ENCODE assay signal across 8 cellular contexts in the genomic region with DNA sequence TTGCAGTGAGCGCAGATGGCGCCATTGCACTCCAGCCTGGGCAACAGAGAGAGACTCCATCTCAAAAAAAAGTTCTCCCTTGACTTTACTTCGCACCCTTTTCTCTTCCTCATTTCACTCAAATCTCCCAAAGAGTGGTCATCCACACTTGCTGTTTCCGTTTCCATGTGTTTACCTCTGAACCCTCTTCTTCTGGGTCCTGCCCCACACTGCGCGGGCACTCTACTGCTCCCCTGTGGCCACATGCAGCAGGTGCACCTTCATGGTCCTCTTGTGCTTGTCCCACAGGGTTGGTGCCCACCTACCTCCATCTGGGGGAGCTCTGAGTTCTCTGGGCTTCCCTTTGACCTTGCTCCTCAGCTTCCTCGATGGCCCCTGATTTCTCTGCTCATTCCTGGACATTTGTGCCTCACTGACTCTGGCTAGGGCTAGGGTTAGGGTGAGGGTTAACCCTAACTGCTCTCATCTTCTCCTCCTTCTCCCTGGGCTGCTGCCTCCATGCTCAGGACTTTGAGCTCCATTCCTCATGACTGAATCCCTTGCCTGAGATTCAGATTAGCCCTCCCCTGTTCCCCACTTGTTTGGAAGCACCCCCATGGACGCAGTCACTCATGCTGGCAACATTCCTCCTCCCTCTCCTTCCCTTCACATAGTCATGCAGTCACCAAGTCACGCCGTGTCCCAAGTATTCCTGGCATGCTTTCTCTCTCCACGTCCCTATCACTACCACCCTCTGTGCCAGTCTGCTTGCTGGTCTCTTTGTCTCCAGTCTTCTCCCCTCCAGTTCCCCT. TPM values are rescaled to one million over a fixed set of nuclear protein-coding genes. Genes with fewer than 3 reads are reported as not detected.
DNase-seq lines count a peak whose midpoint lies in the region; ATAC-seq, FAIRE-seq and TF ChIP-seq lines count a peak whose summit lies in the region.

No MANE protein-coding gene starts in this region.

- no peaks in the 10 kb centered on the region for H3K4me1 Mint-ChIP-seq in activated CD8-positive, alpha-beta T cell treated with anti-CD3 and anti-CD28 coated beads, Interleukin-2, amount 10 ng/mL, durations not matched to agents 7 days and 5 days (ENCODE audit: low read depth)

- H3K79me2 ChIP-seq in keratinocyte (ENCODE audit: control insufficient read depth, insufficient read depth, low read length), result no peaks in the 10 kb centered on the region

- dilution Hi-C loops in keratinocyte (cut with MboI; ENCODE audit: extremely low pct_ligation_motif_present, low sequenced_read_pairs), result no loop called here

- TF ChIP-seq POLR2A in vagina (IDR thresholded peaks at IDR 0.05), result no peak

- no peak for ATAC-seq in activated CD8-positive, alpha-beta T cell treated with anti-CD3 and anti-CD28 coated beads, Interleukin-2, amount 10 ng/mL, durations not matched to agents 7 days and 5 days

- CTCF ChIA-PET in activated CD8-positive, alpha-beta T cell treated with anti-CD3 and anti-CD28 coated beads, Interleukin-2, amount 10 ng/mL, durations not matched to agents 7 days and 5 days (lab: Charles Lee), result interaction anchor here (0.8 kb wide), 1 partner anchor 14 kb away, joined by 3 read pairs; no protein-coding TSS in a partner anchor

- H3K27ac Mint-ChIP-seq in activated CD8-positive, alpha-beta T cell treated with anti-CD3 and anti-CD28 coated beads, Interleukin-2, amount 10 ng/mL, durations not matched to agents 7 days and 5 days, result no peak overlapping the region

- peak; percentile 45 for TF ChIP-seq CTCF in AG10803 (conservative IDR thresholded peaks at IDR 0.05; ENCODE audit: low read length)
- TF ChIP-seq CTCF in keratinocyte (optimal IDR thresholded peaks at IDR 0.05 in 1 of 3, IDR thresholded peaks at IDR 0.05 in 1 of 3, conservative IDR thresholded peaks at IDR 0.05 in 1 of 3; ENCODE audit: extremely low read depth in 1 of 3, insufficient read depth in 2 of 3, low read length in 3 of 3), result peak; percentile 47 to 67 (median 51)
- TF ChIP-seq CTCF in vagina (IDR thresholded peaks at IDR 0.05), result no peak

- no peaks in the 10 kb centered on the region for H4K20me1 ChIP-seq in keratinocyte (ENCODE audit: control insufficient read depth, extremely low read depth, insufficient read depth, low read length)

- DNase-seq in AG10803 (ENCODE audit: low read depth), result no peak
- DNase-seq in H7, result peak; percentile 87
- DNase-seq in activated CD8-positive, alpha-beta T cell treated with anti-CD3 and anti-CD28 coated beads, Interleukin-2, amount 10 ng/mL, durations not matched to agents 7 days and 5 days, result peak; percentile 27
- DNase-seq in keratinocyte (ENCODE audit: low read depth, low spot score), result no peak
- no peak for DNase-seq in activated effector memory CD4-positive, alpha-beta T cell treated with anti-CD3 and anti-CD28 coated beads, Interleukin-2, amount 50 U/mL, for 16 hours
- no peak for DNase-seq in DMS153 (lab: John Stamatoyannopoulos, UW)
- no peak for DNase-seq in T-helper 9 cell
- DNase-seq in vagina (ENCODE audit: extremely low spot score in 2 of 2), result no peak

- no peak overlapping the region for H3K4me3 Mint-ChIP-seq in activated CD8-positive, alpha-beta T cell treated with anti-CD3 and anti-CD28 coated beads, Interleukin-2, amount 10 ng/mL, durations not matched to agents 7 days and 5 days

- no peaks in the 10 kb centered on the region for H3K27me3 Mint-ChIP-seq in activated CD8-positive, alpha-beta T cell treated with anti-CD3 and anti-CD28 coated beads, Interleukin-2, amount 10 ng/mL, durations not matched to agents 7 days and 5 days (ENCODE audit: low read depth)

- H3K27me3 ChIP-seq in H7 (ENCODE audit: control insufficient read depth, insufficient read depth, low read length) (0 out of 2 replicates have a peak, but pooled peaks cover 1% of the 10 kb centered on the region), keratinocyte (ENCODE audit: control insufficient read depth, extremely low read depth, insufficient read depth, low read length) (peaks cover 8% of the 10 kb centered on the region), vagina (no peaks in the 10 kb centered on the region)

- peaks cover 5% of the 10 kb centered on the region for H3K9me3 Mint-ChIP-seq in activated CD8-positive, alpha-beta T cell treated with anti-CD3 and anti-CD28 coated beads, Interleukin-2, amount 10 ng/mL, durations not matched to agents 7 days and 5 days (ENCODE audit: insufficient read depth)

- H3K4me1 ChIP-seq in keratinocyte (ENCODE audit: control insufficient read depth, extremely low read depth, insufficient read depth, low read length) (no peaks in the 10 kb centered on the region), vagina (peaks cover 12% of the 10 kb centered on the region)

- no peak overlapping the region for H3K9ac ChIP-seq in keratinocyte (ENCODE audit: control insufficient read depth, extremely low read depth, insufficient read depth, low read length)

- H3K4me2 ChIP-seq in keratinocyte (ENCODE audit: control insufficient read depth, extremely low read depth, insufficient read depth, low read depth, low read length), result no peak overlapping the region

- no peaks in the 10 kb centered on the region for H3K9me1 ChIP-seq in keratinocyte (ENCODE audit: control insufficient read depth, extremely low read depth, insufficient read depth, low read length)

- POLR2A ChIA-PET in activated CD8-positive, alpha-beta T cell treated with anti-CD3 and anti-CD28 coated beads, Interleukin-2, amount 10 ng/mL, durations not matched to agents 7 days and 5 days (lab: Charles Lee), result no interaction called here

- H3K9me3 ChIP-seq in keratinocyte (ENCODE audit: control insufficient read depth, low read depth, low read length) (no peaks in the 10 kb centered on the region), vagina (no peaks in the 10 kb centered on the region)

- FAIRE-seq in keratinocyte (lab: Jason Lieb, UNC), result no peak

- no peak overlapping the region for H2AFZ ChIP-seq in keratinocyte (ENCODE audit: control insufficient read depth, low read length)

- H3K4me3 ChIP-seq in AG10803 (ENCODE audit: low read length), result no peak overlapping the region
- no peak overlapping the region for H3K4me3 ChIP-seq in H7 (ENCODE audit: insufficient read depth, low read depth, low read length)
- no peak overlapping the region for H3K4me3 ChIP-seq in keratinocyte (ENCODE audit: control insufficient read depth in 2 of 3, extremely low read depth in 1 of 3, insufficient read depth in 2 of 3, low read depth in 1 of 3, low read length in 3 of 3)
- no peak overlapping the region for H3K4me3 ChIP-seq in vagina

- no peaks in the 10 kb centered on the region for H3K36me3 Mint-ChIP-seq in activated CD8-positive, alpha-beta T cell treated with anti-CD3 and anti-CD28 coated beads, Interleukin-2, amount 10 ng/mL, durations not matched to agents 7 days and 5 days (ENCODE audit: low read depth)

- H3K27ac ChIP-seq in keratinocyte (ENCODE audit: control insufficient read depth, insufficient read depth, low read length), result no peak overlapping the region
- no peak overlapping the region for H3K27ac ChIP-seq in vagina

- intact Hi-C loops in vagina (cut with DNase I), result no loop called here

- H3K36me3 ChIP-seq in H7 (replicated peaks; ENCODE audit: control insufficient read depth, insufficient read depth, low read length) (no peaks in the 10 kb centered on the region), keratinocyte (ENCODE audit: control insufficient read depth in 2 of 2, extremely low read depth in 1 of 2, insufficient read depth in 2 of 2, low read length in 2 of 2) (no peaks in the 10 kb centered on the region), vagina (no peaks in the 10 kb centered on the region)

RNA-seq across cellular contexts. Expression of a gene that starts 26.6 kb away (rescaled TPM):
- 0.07 TPM in 1 of 2 replicates, not detected in the other for total RNA-seq in H7 (2014; rRNA removed; shearing (Covaris generic))
- not detected for total RNA-seq in activated CD8-positive, alpha-beta T cell treated with anti-CD3 and anti-CD28 coated beads, Interleukin-2, amount 10 ng/mL, durations not matched to agents 7 days and 5 days
- 0.02 to 0.03 TPM in 2 of 3 replicates, not detected in the other for polyA plus RNA-seq in keratinocyte
- not detected for polyA plus RNA-seq in keratinocyte (2011; ENCODE audit: low read depth)
- not detected in 2 replicates for polyA plus RNA-seq in keratinocyte (2011; cell fraction: cytosol; rRNA removed)
- not detected in 2 replicates for polyA plus RNA-seq in keratinocyte (2011; cell fraction: nucleus; rRNA removed)
- not detected in 2 replicates for polyA plus RNA-seq in keratinocyte (2012; ENCODE audit: low replicate concordance)
- polyA minus RNA-seq in keratinocyte, result not detected in 3 replicates
- polyA minus RNA-seq in keratinocyte (2011; cell fraction: cytosol; rRNA and poly(A)+ RNA removed), result not detected
- polyA minus RNA-seq in keratinocyte (2011; cell fraction: nucleus; rRNA and poly(A)+ RNA removed), result not detected in 2 replicates
- total RNA-seq in vagina, result 3.7 TPM

Comparison
In these comparisons a context has a peak if more than half of its experiments do, and no peak if none do; other contexts are left out.
1. DNase-seq: peak in H7 (single experiment) and activated CD8-positive, alpha-beta T cell treated with anti-CD3 and anti-CD28 coated beads, Interleukin-2, amount 10 ng/mL, durations not matched to agents 7 days and 5 days (single experiment); none in AG10803 (single experiment), keratinocyte (single experiment), activated effector memory CD4-positive, alpha-beta T cell treated with anti-CD3 and anti-CD28 coated beads, Interleukin-2, amount 50 U/mL, for 16 hours (single experiment), DMS153 (single experiment), T-helper 9 cell (single experiment) and vagina (0 of 2).
2. CTCF ChIP-seq: peak in AG10803 (single experiment) and keratinocyte (3 of 3); none in vagina (0 of 3).